Comparison of ENCODE assay signal across 1 cellular context in genomic region chr10:3228610-3228945, GRCh38.
TF ChIP-seq lines count a peak whose summit lies in the region.

No MANE protein-coding gene starts in this region.

TF ChIP-seq in IMR-90, 13 proteins besides CTCF, POLR2A, EP300 and RAD21:
- TF ChIP-seq MAFK (IDR thresholded peaks at IDR 0.05; ENCODE audit: low read depth, low read length) (no peak), CEBPB (IDR thresholded peaks at IDR 0.05; ENCODE audit: low read depth, low read length) (no peak), MXI1 (IDR thresholded peaks at IDR 0.05; ENCODE audit: borderline replicate concordance, low read depth, low read length) (no peak), ELK1 (IDR thresholded peaks at IDR 0.05; ENCODE audit: borderline replicate concordance, low read depth, low read length) (no peak), BHLHE40 (IDR thresholded peaks at IDR 0.05; ENCODE audit: low read depth, low read length) (no peak), RCOR1 (IDR thresholded peaks at IDR 0.05; ENCODE audit: insufficient replicate concordance, low read length) (no peak), NFE2L2 (IDR thresholded peaks at IDR 0.05; ENCODE audit: low read depth, low read length) (no peak), FOS (IDR thresholded peaks at IDR 0.05; ENCODE audit: low read depth, low read length) (no peak), RFX5 (IDR thresholded peaks at IDR 0.05; ENCODE audit: low read depth, low read length) (no peak), SMC3 (IDR thresholded peaks at IDR 0.05; ENCODE audit: low read depth, low read length) (no peak), CHD1 (IDR thresholded peaks at IDR 0.05; ENCODE audit: low read depth, low read length) (no peak), MAZ (IDR thresholded peaks at IDR 0.05; ENCODE audit: borderline replicate concordance, low read depth, low read length) (no peak), USF2 (IDR thresholded peaks at IDR 0.05; ENCODE audit: low read depth, low read length) (no peak)
